ENCODE assay signal across 13 cellular contexts in the genomic region with DNA sequence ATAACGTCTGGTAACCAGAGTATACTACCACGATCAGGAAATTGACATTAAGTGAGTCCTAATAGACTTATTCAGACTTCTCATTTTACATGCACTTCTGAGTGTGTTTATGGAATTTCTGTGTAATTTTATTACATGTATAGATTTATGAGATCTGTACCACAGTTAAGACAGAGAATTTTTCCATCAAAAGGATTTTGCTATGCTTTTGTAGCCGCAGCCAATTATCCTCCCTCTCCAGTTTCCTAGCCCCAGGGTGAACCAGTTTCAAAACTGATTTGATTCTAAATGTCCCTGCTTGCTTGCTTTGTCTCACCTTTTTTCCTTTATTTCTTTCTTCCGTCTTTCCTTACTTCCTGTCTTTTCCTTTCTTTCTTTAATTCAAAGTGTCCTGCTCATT.
"Had no signal": no experiment of that assay in that cellular context is flagged by ENCODE, and none has a peak within 500 bp of the region (broad histone marks: within the 10 kb centered on the region; RNA-seq: fewer than 3 reads in every experiment).

No MANE protein-coding gene starts in this region.

- H3K27me3 Mint-ChIP-seq: activated B cell treated with CpG ODN at 0.5 μM for 24 hours; activated CD4-positive, alpha-beta memory T cell treated with anti-CD3 and anti-CD28 coated beads for 36 hours; activated naive CD8-positive, alpha-beta T cell treated with anti-CD3 and anti-CD28 coated beads for 36 hours; stimulated activated naive B cell treated with anti-CD40 and anti-IgM and Interleukin-4, amounts not matched to agents 10 μg/mL and 1 μg/mL and 100 μg/mL, for 72 hours had no signal

- H3K36me3 Mint-ChIP-seq: activated CD4-positive, alpha-beta memory T cell treated with anti-CD3 and anti-CD28 coated beads for 36 hours; activated naive CD8-positive, alpha-beta T cell treated with anti-CD3 and anti-CD28 coated beads for 36 hours; stimulated activated naive B cell treated with anti-CD40 and anti-IgM and Interleukin-4, amounts not matched to agents 10 μg/mL and 1 μg/mL and 100 μg/mL, for 72 hours had no signal

- H3K9me3 ChIP-seq: body of pancreas, left ventricle myocardium inferior had no signal

- H3K36me3 ChIP-seq: left ventricle myocardium inferior had no signal

- H3K27me3 ChIP-seq: body of pancreas had no signal

- H3K27ac Mint-ChIP-seq: activated B cell treated with CpG ODN at 0.5 μM for 24 hours; activated CD4-positive, alpha-beta memory T cell treated with anti-CD3 and anti-CD28 coated beads for 36 hours; activated naive CD8-positive, alpha-beta T cell treated with anti-CD3 and anti-CD28 coated beads for 36 hours; stimulated activated naive B cell treated with anti-CD40 and anti-IgM and Interleukin-4, amounts not matched to agents 10 μg/mL and 1 μg/mL and 100 μg/mL, for 72 hours had no signal

- H3K4me3 Mint-ChIP-seq: activated B cell treated with CpG ODN at 0.5 μM for 24 hours; activated CD4-positive, alpha-beta memory T cell treated with anti-CD3 and anti-CD28 coated beads for 36 hours; activated naive CD8-positive, alpha-beta T cell treated with anti-CD3 and anti-CD28 coated beads for 36 hours; stimulated activated naive B cell treated with anti-CD40 and anti-IgM and Interleukin-4, amounts not matched to agents 10 μg/mL and 1 μg/mL and 100 μg/mL, for 72 hours had no signal

- H3K4me3 ChIP-seq: body of pancreas, left ventricle myocardium inferior had no signal

- H3K27ac ChIP-seq: body of pancreas, left ventricle myocardium inferior had no signal

- ATAC-seq: body of pancreas; stimulated activated naive B cell treated with anti-CD40 and anti-IgM and Interleukin-4, amounts not matched to agents 10 μg/mL and 1 μg/mL and 100 μg/mL, for 72 hours had no signal

- H3K4me1 ChIP-seq: body of pancreas, left ventricle myocardium inferior had no signal

- H3K4me1 Mint-ChIP-seq: activated B cell treated with CpG ODN at 0.5 μM for 24 hours; activated naive CD8-positive, alpha-beta T cell treated with anti-CD3 and anti-CD28 coated beads for 36 hours; stimulated activated naive B cell treated with anti-CD40 and anti-IgM and Interleukin-4, amounts not matched to agents 10 μg/mL and 1 μg/mL and 100 μg/mL, for 72 hours had no signal

- DNase-seq: activated B cell treated with CpG ODN at 0.5 μM for 24 hours; activated CD4-positive, alpha-beta memory T cell treated with anti-CD3 and anti-CD28 coated beads for 36 hours; activated CD4-positive, alpha-beta T cell treated with anti-CD3 and anti-CD28 coated beads for 4 hours; activated naive CD8-positive, alpha-beta T cell treated with anti-CD3 and anti-CD28 coated beads for 36 hours; activated T-cell treated with anti-CD3 and anti-CD28 coated beads for 4 hours; amniotic stem cell; body of pancreas; caudate nucleus; head of caudate nucleus; left ventricle myocardium inferior; occipital lobe; posterior cingulate gyrus; stimulated activated naive B cell treated with anti-CD40 and anti-IgM and Interleukin-4, amounts not matched to agents 10 μg/mL and 1 μg/mL and 100 μg/mL, for 72 hours had no signal
